In the genomic region with DNA sequence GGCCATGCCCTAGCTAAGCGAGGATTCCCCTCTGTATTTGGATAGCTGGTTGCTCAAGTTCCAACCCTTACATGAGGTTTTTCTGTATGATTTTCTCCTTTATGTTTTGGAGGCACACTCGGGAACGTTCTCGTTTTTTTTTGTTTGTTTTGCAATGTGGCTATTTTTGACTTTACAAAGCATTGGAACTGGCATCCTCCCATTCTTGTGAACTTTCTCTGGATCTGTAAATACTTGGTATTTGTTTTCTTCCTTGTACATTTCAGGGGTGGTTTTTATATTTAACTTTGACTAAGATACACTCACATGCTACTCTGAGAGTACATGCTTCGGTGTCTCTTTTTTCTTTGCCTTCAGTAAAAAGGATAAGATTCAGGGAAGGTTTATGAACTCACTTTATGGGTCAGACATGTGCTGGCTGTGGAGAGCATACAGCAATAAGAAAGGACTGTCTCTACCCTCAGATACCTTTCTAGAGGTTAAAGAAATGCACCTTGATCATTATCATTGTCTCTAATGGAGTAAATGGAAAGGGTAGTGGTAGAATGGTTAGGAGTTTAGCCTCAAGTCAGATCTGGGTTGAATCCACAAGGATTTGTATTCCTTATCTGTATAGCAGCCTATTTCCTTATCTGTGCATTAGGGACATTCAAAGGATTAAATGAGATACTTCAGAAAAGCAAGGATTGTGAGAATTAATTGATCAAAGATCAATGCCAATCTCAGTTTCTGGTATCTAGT, we compare ENCODE assay signal across 15 cellular contexts.
DNase-seq lines count a peak whose midpoint lies in the region; ATAC-seq and TF ChIP-seq lines count a peak whose summit lies in the region.
"Had no signal": no experiment of that assay in that cellular context is flagged by ENCODE, and none has a peak within 500 bp of the region (broad histone marks: within the 10 kb centered on the region; RNA-seq: fewer than 3 reads in every experiment).

No MANE protein-coding gene starts in this region.

- BruUV-seq in A673 (replicated peaks; lab: Mats Ljungman, UMichigan), result no TSS peak

- H3K9me2 ChIP-seq in SK-N-SH, result no peaks in the 10 kb centered on the region

- TF ChIP-seq EP300 in SK-N-SH (IDR thresholded peaks at IDR 0.05; ENCODE audit: borderline replicate concordance in 1 of 2, low read depth in 1 of 2, low read length in 1 of 2) (no peak), sigmoid colon (IDR thresholded peaks at IDR 0.05) (no peak)

- ATAC-seq in HG03045 (IDR thresholded peaks at IDR 0.05; ENCODE audit: unreplicated experiment), result no peak
- ATAC-seq: T-cell had no signal

- H3K9ac ChIP-seq in SK-N-SH (no peak overlapping the region), colonic mucosa (ENCODE audit: low read depth in 2 of 2, low read length in 2 of 2) (no peak overlapping the region)

- CTCF ChIA-PET in A673 (lab: Charles Lee) (interaction anchor here (0.7 kb wide), 1 partner anchor 68 kb away, joined by 3 read pairs; no protein-coding TSS in a partner anchor), SK-N-SH (lab: Yijun Ruan, JAX) (no interaction called here)

- intact Hi-C loops in A673 (cut with micrococcal nuclease; ENCODE audit: unreplicated experiment), result no loop called here
- intact Hi-C loops in sigmoid colon (cut with DNase I), result loop anchor here (5.0 kb wide), 1 partner anchor 35 kb away; no protein-coding TSS in a partner anchor
- intact Hi-C loops in colonic mucosa (cut with DNase I), result no loop called here

- peaks cover 35% of the 10 kb centered on the region for H3K36me3 ChIP-seq in A673 (ENCODE audit: insufficient read depth, low read length, poor library complexity, severe bottlenecking)
- H3K36me3 ChIP-seq in SK-N-SH (replicated peaks in 1 of 2; ENCODE audit: control insufficient read depth in 1 of 2, insufficient read depth in 2 of 2, low read length in 1 of 2), result peaks cover 22 to 34% of the 10 kb centered on the region in 2 experiments
- peaks cover 0 to 15% (median 1%) of the 10 kb centered on the region in 4 donors for H3K36me3 ChIP-seq in sigmoid colon
- H3K36me3 ChIP-seq in colonic mucosa, result no peaks in the 10 kb centered on the region

- DNase-seq in A673 (ENCODE audit: low spot score) (no peak), SK-N-SH (no peak), fibroblast of gingiva (ENCODE audit: low read depth) (peak; percentile 58), sigmoid colon (no peak), colonic mucosa (no peak), mucosa of gallbladder (ENCODE audit: low spot score) (no peak), DMS153 (lab: John Stamatoyannopoulos, UW) (no peak)
- DNase-seq: activated CD4-positive, alpha-beta T cell treated with anti-CD3 and anti-CD28 coated beads for 1 hour; dermis blood vessel endothelial cell; immature natural killer cell; NCI-H1048; retina; stimulated activated naive CD4-positive, alpha-beta T cell treated with Interleukin-2 at 50 U/mL for 16 hours; T-cell had no signal

- H2AFZ ChIP-seq in SK-N-SH (ENCODE audit: low read depth), result no peak overlapping the region

- H3K9me3 ChIP-seq in A673 (ENCODE audit: low read depth, low read length, poor library complexity, severe bottlenecking) (no peaks in the 10 kb centered on the region), SK-N-SH (no peaks in the 10 kb centered on the region), sigmoid colon (no peaks in the 10 kb centered on the region), colonic mucosa (no peaks in the 10 kb centered on the region)

- H4K20me1 ChIP-seq in SK-N-SH (ENCODE audit: insufficient read depth), result no peaks in the 10 kb centered on the region; the same call in 1 of the 2 replicates

- H3K4me2 ChIP-seq in SK-N-SH, result peak overlapping the region; percentile 6; the same call in 1 of the 2 replicates

- no peak for TF ChIP-seq POLR2A in sigmoid colon (IDR thresholded peaks at IDR 0.05)

- 0 out of 2 replicates have a peak, but pooled peaks cover 3% of the 10 kb centered on the region for H3K79me2 ChIP-seq in SK-N-SH (ENCODE audit: insufficient read depth)

- POLR2A ChIA-PET in A673 (lab: Charles Lee; ENCODE audit: low non-redundant PET) (no interaction called here), SK-N-SH (lab: Yijun Ruan, JAX) (no interaction called here)

- H3K4me3 ChIP-seq in A673 (ENCODE audit: low read depth, low read length, poor library complexity, severe bottlenecking), result no peak overlapping the region
- no peak overlapping the region for H3K4me3 ChIP-seq in SK-N-SH (ENCODE audit: low read depth in 2 of 2, low read length in 1 of 2)
- no peak overlapping the region for H3K4me3 ChIP-seq in sigmoid colon
- no peak overlapping the region for H3K4me3 ChIP-seq in colonic mucosa

- no peak for TF ChIP-seq RAD21 in SK-N-SH (IDR thresholded peaks at IDR 0.05; ENCODE audit: low read length)

- peak overlapping the region; percentile 31 for H3K27ac ChIP-seq in A673 (ENCODE audit: low read depth, low read length, poor library complexity, severe bottlenecking)
- H3K27ac ChIP-seq in SK-N-SH (ENCODE audit: low read depth in 2 of 2, low read length in 1 of 2), result no peak overlapping the region
- peak overlapping the region; percentile 63 to 76 (median 66) for H3K27ac ChIP-seq in sigmoid colon
- no peak overlapping the region for H3K27ac ChIP-seq in colonic mucosa

- H3K27me3 ChIP-seq in A673 (replicated peaks; ENCODE audit: insufficient read depth, low read depth, low read length, poor library complexity) (no peaks in the 10 kb centered on the region), SK-N-SH (ENCODE audit: insufficient read depth) (no peaks in the 10 kb centered on the region), sigmoid colon (no peaks in the 10 kb centered on the region), colonic mucosa (no peaks in the 10 kb centered on the region)

- no peaks in the 10 kb centered on the region for H3F3A ChIP-seq in SK-N-SH (replicated peaks; ENCODE audit: insufficient read depth)

- no peak for TF ChIP-seq CTCF in A673 (conservative IDR thresholded peaks at IDR 0.05; ENCODE audit: low read depth, low read length)
- no peak for TF ChIP-seq CTCF in SK-N-SH (IDR thresholded peaks at IDR 0.05)
- no peak for TF ChIP-seq CTCF in sigmoid colon (IDR thresholded peaks at IDR 0.05)
- TF ChIP-seq CTCF in colonic mucosa (IDR thresholded peaks at IDR 0.05), result no peak

- H3K4me1 ChIP-seq in A673 (ENCODE audit: insufficient read depth, low read length, poor library complexity, severe bottlenecking), result peaks cover 56% of the 10 kb centered on the region
- peaks cover 3 to 19% of the 10 kb centered on the region in 2 experiments; a peak in 3 of 4 replicates for H3K4me1 ChIP-seq in SK-N-SH (ENCODE audit: control insufficient read depth in 1 of 2, insufficient read depth in 2 of 2, low read depth in 1 of 2, low read length in 1 of 2)
- H3K4me1 ChIP-seq in sigmoid colon, result peaks cover 0 to 96% (median 80%) of the 10 kb centered on the region in 4 donors
- peaks cover 7% of the 10 kb centered on the region for H3K4me1 ChIP-seq in colonic mucosa

- WGBS in SK-N-SH (ENCODE audit: low lambda C conversion rate), result 74% methylated on average over 5 of the region's 5 CpGs
- WGBS in sigmoid colon, 2 donors, result 66 to 68% methylated on average over 5 of the region's 5 CpGs

TF ChIP-seq in SK-N-SH, 30 proteins besides CTCF, POLR2A, EP300 and RAD21:
- no peak for TF ChIP-seq POLR2AphosphoS5 (IDR thresholded peaks at IDR 0.05; ENCODE audit: low read depth, low read length)

Comparison
In these comparisons a context has a peak if more than half of its experiments do, and no peak if none do; other contexts are left out.
1. H3K27ac ChIP-seq: peak in A673 (single experiment) and sigmoid colon (4 of 4); none in SK-N-SH (0 of 2) and colonic mucosa (single experiment).